In genomic region chr6:42726485-42727083, GRCh38 we compare ENCODE assay signal across 8 cellular contexts. TPM values are rescaled to one million over a fixed set of nuclear protein-coding genes. Genes with fewer than 3 reads are reported as not detected.
DNase-seq lines count a peak whose midpoint lies in the region; ATAC-seq, FAIRE-seq and TF ChIP-seq lines count a peak whose summit lies in the region.

No MANE protein-coding gene starts in this region.

- H3K27ac ChIP-seq in WERI-Rb-1, result peak overlapping the region; percentile 76

- peak; percentile 83 for DNase-seq in NCI-H2171 treated with DMSO at 0.1 percent for 48 hours (lab: John Stamatoyannopoulos, UW)
- DNase-seq in WERI-Rb-1, result peak; percentile 89
- DNase-seq in bronchial epithelial cell (ENCODE audit: low read depth), result peak; percentile 69
- DNase-seq in stimulated activated CD4-positive, alpha-beta T cell treated with anti-CD3 and anti-CD28 coated beads, Interleukin-12 subunit alpha, Interleukin-12 subunit beta, amount 100 ng/mL, for 24 hours (ENCODE audit: low read depth in 2 of 2), result peak; percentile 42 to 56

- FAIRE-seq in bronchial epithelial cell (lab: Jason Lieb, UNC), result no peak
- FAIRE-seq in islet of Langerhans (lab: Jason Lieb, UNC), result peak; percentile 95

- H3K36me3 ChIP-seq in WERI-Rb-1, result peaks cover 8% of the 10 kb centered on the region
- H3K36me3 ChIP-seq in bronchial epithelial cell (ENCODE audit: control insufficient read depth, insufficient read depth, low read length), result no peaks in the 10 kb centered on the region

- peaks cover under 1% of the 10 kb centered on the region for H3K9me3 ChIP-seq in WERI-Rb-1 (ENCODE audit: severe bottlenecking)

- H3K27me3 ChIP-seq in WERI-Rb-1 (ENCODE audit: insufficient read depth, low read depth, severe bottlenecking) (no peaks in the 10 kb centered on the region), bronchial epithelial cell (ENCODE audit: control insufficient read depth, insufficient read depth, low read length) (no peaks in the 10 kb centered on the region)

- H3K4me3 ChIP-seq in GM12875 (ENCODE audit: low read depth, low read length) (peak overlapping the region; percentile 10), WERI-Rb-1 (ENCODE audit: low read depth, low read length) (peak overlapping the region; percentile 60), bronchial epithelial cell (ENCODE audit: low read depth, low read length) (peak overlapping the region; percentile 43)

- ATAC-seq in HG03064 (IDR thresholded peaks at IDR 0.05; ENCODE audit: low read depth, unreplicated experiment), result peak; percentile 72
- ATAC-seq in HG03045 (IDR thresholded peaks at IDR 0.05; ENCODE audit: unreplicated experiment), result no peak

- TF ChIP-seq CTCF in GM12875 (IDR thresholded peaks at IDR 0.05; ENCODE audit: borderline replicate concordance, insufficient read depth, low read depth, low read length) (peak; percentile 67), WERI-Rb-1 (IDR thresholded peaks at IDR 0.05; ENCODE audit: low read depth, low read length) (peak; percentile 84), bronchial epithelial cell (IDR thresholded peaks at IDR 0.05; ENCODE audit: insufficient read depth, low read length, severe bottlenecking) (peak; percentile 76)

RNA-seq across cellular contexts. Expression of gene PRPH2, which starts 4.2 kb away (rescaled TPM):
- under 0.01 TPM in 1 of 2 replicates, not detected in the other for total RNA-seq in bronchial epithelial cell

RNA-seq across cellular contexts. Expression of gene TBCC, which starts 19.3 kb away (rescaled TPM):
- 31.0 and 36.6 TPM in 2 replicates for total RNA-seq in bronchial epithelial cell

RNA-seq across cellular contexts. Expression of gene BICRAL, which starts 55.3 kb away (rescaled TPM):
- total RNA-seq in bronchial epithelial cell, result 3.1 and 3.9 TPM in 2 replicates

Comparison
In these comparisons a context has a peak if more than half of its experiments do, and no peak if none do; other contexts are left out.
1. H3K4me3 ChIP-seq: peak in every context shown above with its lines; median percentile 60 in WERI-Rb-1; 43 in bronchial epithelial cell; 10 in GM12875.